7 cellular contexts compared by ENCODE assay signal in the genomic region with DNA sequence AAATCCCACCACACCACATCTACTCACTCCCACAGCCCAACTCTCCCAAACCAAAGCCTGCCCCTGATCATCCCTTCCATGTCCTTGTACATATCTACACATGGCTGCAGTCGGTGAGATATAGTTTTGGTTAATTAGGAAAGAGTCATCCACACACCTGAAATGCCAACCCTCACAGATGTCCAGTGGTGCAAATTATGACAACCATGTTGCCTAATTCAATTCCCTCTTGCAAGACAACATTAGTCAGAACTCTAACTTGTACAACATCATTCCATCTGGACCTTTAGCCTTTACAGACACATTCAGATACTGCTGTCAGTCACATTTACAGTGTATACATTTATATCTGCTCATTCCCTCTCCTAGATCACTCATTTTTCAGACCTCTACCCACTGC.
"Had no signal": no experiment of that assay in that cellular context is flagged by ENCODE, and none has a peak within 500 bp of the region (broad histone marks: within the 10 kb centered on the region; RNA-seq: fewer than 3 reads in every experiment).

No MANE protein-coding gene starts in this region.

- DNase-seq: activated naive CD4-positive, alpha-beta T cell treated with anti-CD3 and anti-CD28 coated beads, Interleukin-2, amount 50 U/mL, for 16 hours; brain microvascular endothelial cell; midbrain; stimulated activated CD4-positive, alpha-beta T cell treated with anti-CD3 and anti-CD28 coated beads, Interleukin-12 subunit alpha, Interleukin-12 subunit beta, amount 100 ng/mL, for 4 hours; stimulated activated CD4-positive, alpha-beta T cell treated with anti-CD3 and anti-CD28 coated beads, Interleukin-2, amount 100 ng/mL, for 24 hours; thyroid gland; uterus had no signal

- H3K9me3 ChIP-seq: thyroid gland, uterus had no signal
